ENCODE assay signal across 29 cellular contexts in genomic region chr2:46520108-46520507, GRCh38. TPM values are rescaled to one million over a fixed set of nuclear protein-coding genes. Genes with fewer than 3 reads are reported as not detected.
DNase-seq lines count a peak whose midpoint lies in the region; ATAC-seq, FAIRE-seq and TF ChIP-seq lines count a peak whose summit lies in the region.
"Had no signal": no experiment of that assay in that cellular context is flagged by ENCODE, and none has a peak within 500 bp of the region (broad histone marks: within the 10 kb centered on the region; RNA-seq: fewer than 3 reads in every experiment).

No MANE protein-coding gene starts in this region.

- no peak for DNase-seq in breast epithelium (ENCODE audit: low spot score in 2 of 2)
- no peak for DNase-seq in MCF 10A (ENCODE audit: unreplicated experiment)
- DNase-seq in fibroblast of villous mesenchyme (ENCODE audit: low read depth), result peak; percentile 84
- DNase-seq in GM12892 (ENCODE audit: insufficient read length), result no peak
- no peak for DNase-seq in stimulated activated CD4-positive, alpha-beta T cell treated with anti-CD3 and anti-CD28 coated beads, Interleukin-12 subunit alpha, Interleukin-12 subunit beta, amount 100 ng/mL, for 4 hours
- no peak for DNase-seq in NOMO-1 treated with dmso at 0.1 percent for 144 hours (lab: John Stamatoyannopoulos, UW; ENCODE audit: unreplicated experiment)
- DNase-seq: activated naive CD8-positive, alpha-beta T cell treated with anti-CD3 and anti-CD28 coated beads, Interleukin-2, amount 10 ng/mL, durations not matched to agents 7 days and 5 days; body of pancreas; CD4-positive, CD25-positive, alpha-beta regulatory T cell; DMS153; GF-D8; left cardiac atrium; NCI-H1105 treated with DMSO at 0.1 percent for 48 hours; NCI-H2107; occipital lobe; PC-9; stimulated activated CD4-positive, alpha-beta T cell treated with anti-CD3 and anti-CD28 coated beads, Interleukin-1b, Interleukin-23, amount 100 ng/mL, for 48 hours; stimulated activated naive CD8-positive, alpha-beta T cell treated with anti-CD3 and anti-CD28 coated beads, Interleukin-15, amount 100 ng/mL, for 72 hours had no signal

- BruUV-seq in MCF 10A (replicated peaks; lab: Mats Ljungman, UMichigan), result no TSS peak

- H3K27ac Mint-ChIP-seq in MCF 10A (ENCODE audit: low read depth, unreplicated experiment), result no peak overlapping the region
- H3K27ac Mint-ChIP-seq in nephron, result peak overlapping the region in 2 of 3 experiments; percentile 35 to 52
- H3K27ac Mint-ChIP-seq: activated naive CD8-positive, alpha-beta T cell treated with anti-CD3 and anti-CD28 coated beads, Interleukin-2, amount 10 ng/mL, durations not matched to agents 7 days and 5 days; stimulated activated naive CD8-positive, alpha-beta T cell treated with anti-CD3 and anti-CD28 coated beads, Interleukin-15, amount 100 ng/mL, for 72 hours; T-helper 1 cell treated with Interleukin-12 subunit alpha and Interleukin-12 subunit beta and Interleukin-4 antibody, amounts not matched to agents 30 μg/mL and 1 μg/mL, for 36 hours had no signal

- TF ChIP-seq POLR2A in breast epithelium (IDR thresholded peaks at IDR 0.05) (no peak), GM12892 (IDR thresholded peaks at IDR 0.05; ENCODE audit: low read depth, low read length) (no peak)

- no peak for ATAC-seq in activated CD4-positive, CD25-positive, alpha-beta regulatory T cell treated with anti-CD3 and anti-CD28 coated beads, Interleukin-2, amount 50 U/mL, for 24 hours
- ATAC-seq: body of pancreas; stimulated activated naive CD8-positive, alpha-beta T cell treated with anti-CD3 and anti-CD28 coated beads, Interleukin-15, amount 100 ng/mL, for 72 hours had no signal

- H3K27me3 Mint-ChIP-seq in MCF 10A (ENCODE audit: insufficient read depth, unreplicated experiment) (no peaks in the 10 kb centered on the region), nephron (ENCODE audit: low read depth) (peaks cover 4% of the 10 kb centered on the region)
- H3K27me3 Mint-ChIP-seq: CD4-positive, CD25-positive, alpha-beta regulatory T cell; stimulated activated naive CD8-positive, alpha-beta T cell treated with anti-CD3 and anti-CD28 coated beads, Interleukin-15, amount 100 ng/mL, for 72 hours had no signal

- peaks cover 0 to 14% of the 10 kb centered on the region in 2 donors for H3K9me3 ChIP-seq in breast epithelium
- H3K9me3 ChIP-seq: SJSA1 had no signal

- no peaks in the 10 kb centered on the region for H3K36me3 ChIP-seq in breast epithelium
- H3K36me3 ChIP-seq: SJSA1, WERI-Rb-1 had no signal

- no peaks in the 10 kb centered on the region for H3K27me3 ChIP-seq in breast epithelium
- H3K27me3 ChIP-seq: body of pancreas, SJSA1 had no signal

- POLR2A ChIA-PET in MCF 10A (lab: Yijun Ruan, JAX), result no interaction called here

- CTCF ChIA-PET in MCF 10A (lab: Yijun Ruan, JAX), result interaction anchor here (0.6 kb wide), 1 partner anchor 302 kb away, joined by 3 read pairs; no protein-coding TSS in a partner anchor

- H3K4me1 Mint-ChIP-seq in MCF 10A (ENCODE audit: insufficient read depth, unreplicated experiment), result no peaks in the 10 kb centered on the region
- H3K4me1 Mint-ChIP-seq in nephron, result peaks cover 20% of the 10 kb centered on the region
- H3K4me1 Mint-ChIP-seq: activated naive CD8-positive, alpha-beta T cell treated with anti-CD3 and anti-CD28 coated beads, Interleukin-2, amount 10 ng/mL, durations not matched to agents 7 days and 5 days had no signal

- intact Hi-C loops in breast epithelium (cut with DNase I; ENCODE audit: low total_unique reads), result no loop called here
- intact Hi-C loops in MCF 10A (cut with micrococcal nuclease), result no loop called here

- no peak overlapping the region for H3K4me3 Mint-ChIP-seq in MCF 10A (ENCODE audit: unreplicated experiment)
- H3K4me3 Mint-ChIP-seq in nephron, result no peak overlapping the region
- H3K4me3 Mint-ChIP-seq: activated naive CD8-positive, alpha-beta T cell treated with anti-CD3 and anti-CD28 coated beads, Interleukin-2, amount 10 ng/mL, durations not matched to agents 7 days and 5 days; CD4-positive, CD25-positive, alpha-beta regulatory T cell; stimulated activated naive CD8-positive, alpha-beta T cell treated with anti-CD3 and anti-CD28 coated beads, Interleukin-15, amount 100 ng/mL, for 72 hours; T-helper 1 cell treated with Interleukin-12 subunit alpha and Interleukin-12 subunit beta and Interleukin-4 antibody, amounts not matched to agents 30 μg/mL and 1 μg/mL, for 36 hours had no signal

- peaks cover 11% of the 10 kb centered on the region for H3K9me3 Mint-ChIP-seq in MCF 10A (ENCODE audit: unreplicated experiment)
- peaks cover 21% of the 10 kb centered on the region for H3K9me3 Mint-ChIP-seq in nephron

- no peaks in the 10 kb centered on the region for H3K4me1 ChIP-seq in breast epithelium
- H3K4me1 ChIP-seq: body of pancreas, SJSA1 had no signal

- peaks cover 6% of the 10 kb centered on the region for H3K36me3 Mint-ChIP-seq in MCF 10A (ENCODE audit: insufficient read depth, unreplicated experiment)
- peaks cover 4% of the 10 kb centered on the region for H3K36me3 Mint-ChIP-seq in nephron (ENCODE audit: low read depth)

- H3K4me3 ChIP-seq in breast epithelium (no peak overlapping the region), fibroblast of villous mesenchyme (ENCODE audit: low read depth, low read length) (no peak overlapping the region)
- H3K4me3 ChIP-seq: body of pancreas, coronary artery, PC-9, SJSA1 had no signal

- no peak for FAIRE-seq in GM12892 (lab: Jason Lieb, UNC)
- FAIRE-seq: endometrium, frontal cortex, H54 had no signal

- TF ChIP-seq CTCF in breast epithelium (IDR thresholded peaks at IDR 0.05) (no peak), MCF 10A (IDR thresholded peaks at IDR 0.05; ENCODE audit: unreplicated experiment) (no peak), fibroblast of villous mesenchyme (IDR thresholded peaks at IDR 0.05; ENCODE audit: insufficient read depth, low read depth, low read length) (no peak), nephron (IDR thresholded peaks at IDR 0.05; ENCODE audit: unreplicated experiment in 3 of 3) (no peak)

- peak overlapping the region; percentile 4 to 76 for H3K27ac ChIP-seq in breast epithelium
- H3K27ac ChIP-seq: body of pancreas, PC-9, SJSA1, WERI-Rb-1 had no signal

RNA-seq across cellular contexts. Expression of gene RHOQ, which starts 22.2 kb away (rescaled TPM):
- total RNA-seq in breast epithelium, result 100 to 1,000 TPM in 2 of 3 donors, 10 to 100 TPM in 1; 90.7 to 302 (median 110) TPM
- 30.4 and 44.8 TPM in 2 replicates for total RNA-seq in MCF 10A (2022)
- total RNA-seq in fibroblast of villous mesenchyme, result 74.4 and 93.7 TPM in 2 replicates
- polyA plus RNA-seq in GM12892 (2012; ENCODE audit: missing spikeins), result 39.2 TPM

RNA-seq across cellular contexts. Expression of gene ATP6V1E2, which starts 22.3 kb away (rescaled TPM):
- total RNA-seq in breast epithelium, result 1 to 10 TPM; 4.9 to 9.0 (median 8.5) TPM
- 11.9 and 18.4 TPM in 2 replicates for total RNA-seq in MCF 10A (2022)
- total RNA-seq in fibroblast of villous mesenchyme, result 2.6 and 3.2 TPM in 2 replicates
- 8.2 TPM for polyA plus RNA-seq in GM12892 (2012; ENCODE audit: missing spikeins)

RNA-seq across cellular contexts. Expression of gene TMEM247, which starts 40.7 kb away (rescaled TPM):
- not detected for total RNA-seq in breast epithelium
- not detected in 2 replicates for total RNA-seq in MCF 10A (2022)
- 0.32 TPM in 1 of 2 replicates, not detected in the other for total RNA-seq in fibroblast of villous mesenchyme
- not detected for polyA plus RNA-seq in GM12892 (2012; ENCODE audit: missing spikeins)
- total RNA-seq: activated naive CD8-positive, alpha-beta T cell treated with anti-CD3 and anti-CD28 coated beads, Interleukin-2, amount 10 ng/mL, durations not matched to agents 7 days and 5 days; body of pancreas; CD4-positive, CD25-positive, alpha-beta regulatory T cell; frontal cortex; left cardiac atrium; LHCN-M2; occipital lobe; PC-9; SJSA1; ureter had no signal
- polyA plus RNA-seq: CD4-positive, CD25-positive, alpha-beta regulatory T cell had no signal
